1 cellular context compared by ENCODE assay signal in the genomic region with DNA sequence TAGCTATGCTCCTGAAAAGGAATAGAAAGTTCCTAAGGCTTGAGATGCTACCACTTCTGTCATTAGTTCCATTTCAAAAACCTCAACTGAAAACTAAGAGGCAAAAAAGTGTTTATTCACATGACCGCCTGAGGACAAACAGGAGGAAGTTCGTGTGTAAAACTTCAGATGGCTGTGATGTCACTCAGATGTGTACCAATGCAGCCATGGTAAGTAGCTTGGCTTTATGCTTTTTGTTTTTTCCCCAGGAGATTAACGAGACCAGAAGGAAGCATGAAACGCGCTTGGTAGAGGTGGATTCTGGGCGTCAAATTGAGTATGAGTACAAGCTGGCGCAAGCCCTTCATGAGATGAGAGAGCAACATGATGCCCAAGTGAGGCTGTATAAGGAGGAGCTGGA.
TF ChIP-seq lines count a peak whose summit lies in the region.

No MANE protein-coding gene starts in this region.

TF ChIP-seq in WTC11, 78 proteins besides CTCF, POLR2A, EP300 and RAD21 (continued from another document):
- TF ChIP-seq, protein P1, sequence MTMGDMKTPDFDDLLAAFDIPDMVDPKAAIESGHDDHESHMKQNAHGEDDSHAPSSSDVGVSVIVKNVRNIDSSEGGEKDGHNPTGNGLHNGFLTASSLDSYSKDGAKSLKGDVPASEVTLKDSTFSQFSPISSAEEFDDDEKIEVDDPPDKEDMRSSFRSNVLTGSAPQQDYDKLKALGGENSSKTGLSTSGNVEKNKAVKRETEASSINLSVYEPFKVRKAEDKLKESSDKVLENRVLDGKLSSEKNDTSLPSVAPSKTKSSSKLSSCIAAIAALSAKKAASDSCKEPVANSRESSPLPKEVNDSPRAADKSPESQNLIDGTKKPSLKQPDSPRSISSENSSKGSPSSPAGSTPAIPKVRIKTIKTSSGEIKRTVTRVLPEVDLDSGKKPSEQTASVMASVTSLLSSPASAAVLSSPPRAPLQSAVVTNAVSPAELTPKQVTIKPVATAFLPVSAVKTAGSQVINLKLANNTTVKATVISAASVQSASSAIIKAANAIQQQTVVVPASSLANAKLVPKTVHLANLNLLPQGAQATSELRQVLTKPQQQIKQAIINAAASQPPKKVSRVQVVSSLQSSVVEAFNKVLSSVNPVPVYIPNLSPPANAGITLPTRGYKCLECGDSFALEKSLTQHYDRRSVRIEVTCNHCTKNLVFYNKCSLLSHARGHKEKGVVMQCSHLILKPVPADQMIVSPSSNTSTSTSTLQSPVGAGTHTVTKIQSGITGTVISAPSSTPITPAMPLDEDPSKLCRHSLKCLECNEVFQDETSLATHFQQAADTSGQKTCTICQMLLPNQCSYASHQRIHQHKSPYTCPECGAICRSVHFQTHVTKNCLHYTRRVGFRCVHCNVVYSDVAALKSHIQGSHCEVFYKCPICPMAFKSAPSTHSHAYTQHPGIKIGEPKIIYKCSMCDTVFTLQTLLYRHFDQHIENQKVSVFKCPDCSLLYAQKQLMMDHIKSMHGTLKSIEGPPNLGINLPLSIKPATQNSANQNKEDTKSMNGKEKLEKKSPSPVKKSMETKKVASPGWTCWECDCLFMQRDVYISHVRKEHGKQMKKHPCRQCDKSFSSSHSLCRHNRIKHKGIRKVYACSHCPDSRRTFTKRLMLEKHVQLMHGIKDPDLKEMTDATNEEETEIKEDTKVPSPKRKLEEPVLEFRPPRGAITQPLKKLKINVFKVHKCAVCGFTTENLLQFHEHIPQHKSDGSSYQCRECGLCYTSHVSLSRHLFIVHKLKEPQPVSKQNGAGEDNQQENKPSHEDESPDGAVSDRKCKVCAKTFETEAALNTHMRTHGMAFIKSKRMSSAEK (CRISPR knock-in tag; IDR thresholded peaks at IDR 0.05; ENCODE audit: borderline replicate concordance) = no peak
- TF ChIP-seq HMGA2 (CRISPR knock-in tag; IDR thresholded peaks at IDR 0.05) = no peak
- TF ChIP-seq, protein P2, sequence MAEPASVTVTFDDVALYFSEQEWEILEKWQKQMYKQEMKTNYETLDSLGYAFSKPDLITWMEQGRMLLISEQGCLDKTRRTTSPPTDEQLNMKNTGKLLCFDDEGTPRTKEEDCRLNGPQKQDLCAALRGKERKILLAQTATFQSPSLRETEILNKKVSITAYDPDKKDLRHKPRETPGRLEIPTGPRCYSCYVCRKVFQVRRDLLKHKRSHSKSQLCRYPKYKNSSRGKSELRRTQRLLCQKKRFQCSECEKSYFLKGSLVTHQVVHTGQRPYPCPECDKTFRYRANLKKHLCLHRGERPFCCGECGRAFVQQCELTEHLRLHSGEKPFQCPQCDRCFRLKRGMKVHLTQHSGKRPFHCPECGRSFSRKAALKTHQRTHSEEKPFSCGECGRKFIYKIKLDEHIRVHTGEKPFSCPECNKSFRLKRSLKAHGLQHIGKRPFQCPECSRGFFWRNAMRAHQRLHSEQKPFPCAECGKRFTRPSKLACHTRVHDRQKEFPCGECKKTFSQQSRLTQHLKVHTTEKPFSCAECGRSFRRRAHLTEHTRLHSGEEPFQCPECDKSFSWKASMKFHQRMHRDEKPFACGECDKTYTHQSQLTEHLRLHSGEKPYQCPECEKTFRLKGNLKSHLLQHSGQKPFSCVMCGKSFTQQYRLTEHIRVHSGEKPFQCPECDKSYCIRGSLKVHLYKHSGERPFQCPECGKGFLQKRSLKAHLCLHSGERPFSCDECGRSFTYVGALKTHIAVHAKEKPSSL (CRISPR knock-in tag; conservative IDR thresholded peaks at IDR 0.05) = no peak
- TF ChIP-seq, protein P3, sequence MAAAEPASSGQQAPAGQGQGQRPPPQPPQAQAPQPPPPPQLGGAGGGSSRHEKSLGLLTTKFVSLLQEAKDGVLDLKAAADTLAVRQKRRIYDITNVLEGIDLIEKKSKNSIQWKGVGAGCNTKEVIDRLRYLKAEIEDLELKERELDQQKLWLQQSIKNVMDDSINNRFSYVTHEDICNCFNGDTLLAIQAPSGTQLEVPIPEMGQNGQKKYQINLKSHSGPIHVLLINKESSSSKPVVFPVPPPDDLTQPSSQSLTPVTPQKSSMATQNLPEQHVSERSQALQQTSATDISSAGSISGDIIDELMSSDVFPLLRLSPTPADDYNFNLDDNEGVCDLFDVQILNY (CRISPR knock-in tag; IDR thresholded peaks at IDR 0.05) = no peak
- TF ChIP-seq, protein P4, sequence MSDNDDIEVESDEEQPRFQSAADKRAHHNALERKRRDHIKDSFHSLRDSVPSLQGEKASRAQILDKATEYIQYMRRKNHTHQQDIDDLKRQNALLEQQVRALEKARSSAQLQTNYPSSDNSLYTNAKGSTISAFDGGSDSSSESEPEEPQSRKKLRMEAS (CRISPR knock-in tag; IDR thresholded peaks at IDR 0.05) = no peak
- TF ChIP-seq CREM (CRISPR knock-in tag; IDR thresholded peaks at IDR 0.05) = no peak
